8 cellular contexts compared by ENCODE assay signal in the genomic region with DNA sequence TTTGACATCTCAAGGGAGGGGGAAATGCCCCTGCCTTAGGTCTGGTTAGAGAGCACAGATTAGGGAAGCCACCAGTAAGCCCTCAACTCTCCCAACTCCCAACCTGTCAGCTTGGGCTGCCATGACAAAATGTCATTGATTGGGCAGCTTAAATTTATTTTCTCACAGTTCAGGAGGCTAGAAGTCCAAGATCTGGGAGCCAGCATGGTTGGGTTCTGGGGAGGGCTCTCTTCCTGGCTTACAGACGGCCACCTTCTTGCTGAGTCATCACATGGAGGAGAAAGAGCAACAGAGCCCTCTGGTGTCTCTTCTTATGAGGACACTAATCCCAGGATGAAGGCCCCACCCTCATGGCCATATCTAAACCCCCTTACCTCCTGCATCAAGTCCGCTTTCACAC. TPM values are rescaled to one million over a fixed set of nuclear protein-coding genes. Genes with fewer than 3 reads are reported as not detected.
A peak's percentile ranks its signal among the peaks of the same experiment; 100 is the strongest.
DNase-seq lines count a peak whose midpoint lies in the region; ATAC-seq, FAIRE-seq and TF ChIP-seq lines count a peak whose summit lies in the region.

No MANE protein-coding gene starts in this region.

- no peaks in the 10 kb centered on the region for H3K23me2 ChIP-seq in H1 (ENCODE audit: low read depth, low read length)

- H3K23ac ChIP-seq in H1 (ENCODE audit: insufficient read length): no peak overlapping the region

- peak overlapping the region; percentile 96 for H2BK20ac ChIP-seq in H1 (ENCODE audit: low read length)

- no peaks in the 10 kb centered on the region for H3K27me3 ChIP-seq in GM06990 (replicated peaks; ENCODE audit: control insufficient read depth, insufficient read depth, low read length)
- H3K27me3 ChIP-seq in HUES48 (ENCODE audit: control insufficient read depth, insufficient read depth, low read length): no peaks in the 10 kb centered on the region
- no peaks in the 10 kb centered on the region; a peak in 1 of 7 replicates for H3K27me3 ChIP-seq in H1 (replicated peaks in 1 of 4; ENCODE audit: control insufficient read depth in 3 of 4, extremely low read depth in 1 of 4, insufficient read depth in 3 of 4, low read length in 3 of 4)

- H3K4me1 Mint-ChIP-seq in osteocyte (ENCODE audit: unreplicated experiment): peaks cover 51% of the 10 kb centered on the region

- POLR2A ChIA-PET in H1 (lab: Charles Lee; ENCODE audit: partially characterized antibody): interaction anchor here (0.6 to 1.2 kb wide), 2 partner anchors 31 to 85 kb away, joined by 3 to 4 read pairs; a partner anchor contains a TSS

- no peak overlapping the region for H3K4me2 ChIP-seq in H1 (ENCODE audit: insufficient read depth in 1 of 2, low read depth in 2 of 2, low read length in 2 of 2)

- H4K91ac ChIP-seq in H1 (replicated peaks; ENCODE audit: insufficient read length, low read length): peak overlapping the region; percentile 98

- no peaks in the 10 kb centered on the region for H3K36me3 ChIP-seq in GM06990 (ENCODE audit: control insufficient read depth, insufficient read depth, low read length)
- H3K36me3 ChIP-seq in HUES48 (ENCODE audit: control insufficient read depth, insufficient read depth, low read length): no peaks in the 10 kb centered on the region
- H3K36me3 ChIP-seq in H1 (ENCODE audit: control insufficient read depth in 2 of 4, insufficient read depth in 4 of 4, low read length in 3 of 4): no peaks in the 10 kb centered on the region

- peak overlapping the region; percentile 95; the same call in 1 of the 2 replicates for H2BK5ac ChIP-seq in H1 (ENCODE audit: low read depth, low read length)

- H3K27ac ChIP-seq in HUES48 (ENCODE audit: low read depth, low read length): peak overlapping the region; percentile 28
- H3K27ac ChIP-seq in H1 (ENCODE audit: low read depth, low read length): peak overlapping the region; percentile 37; the same call in 1 of the 2 replicates

- no peak overlapping the region for H4K5ac ChIP-seq in H1 (ENCODE audit: insufficient read length, low read depth, low read length)

- H3K9ac ChIP-seq in HUES48 (ENCODE audit: low read depth, low read length) (no peak overlapping the region; the same call in 1 of the 2 replicates), H1 (replicated peaks in 1 of 4; ENCODE audit: extremely low read depth in 1 of 4, low read depth in 3 of 4, low read length in 3 of 4) (no peak overlapping the region)

- ATAC-seq in GM18505 (IDR thresholded peaks at IDR 0.05; ENCODE audit: unreplicated experiment): no peak

- peak overlapping the region; percentile 91 for H3K18ac ChIP-seq in H1 (ENCODE audit: extremely low read depth, low read length)

- no peak overlapping the region for H3K56ac ChIP-seq in H1 (replicated peaks; ENCODE audit: insufficient read length, low read depth, low read length)

- no peak overlapping the region for H3K14ac ChIP-seq in H1 (ENCODE audit: insufficient read length)

- no peak overlapping the region for H3K4me3 ChIP-seq in GM06990 (replicated peaks; ENCODE audit: low read depth, low read length)
- no peak overlapping the region for H3K4me3 ChIP-seq in HUES48 (ENCODE audit: low read depth, low read length)
- no peak overlapping the region for H3K4me3 ChIP-seq in H1 (ENCODE audit: extremely low read depth in 1 of 4, insufficient read depth in 2 of 4, low read depth in 3 of 4, low read length in 4 of 4)

- H3K36me3 Mint-ChIP-seq in osteocyte (ENCODE audit: unreplicated experiment): no peaks in the 10 kb centered on the region

- H3K79me2 ChIP-seq in H1 (ENCODE audit: control insufficient read depth in 1 of 2, insufficient read depth in 2 of 2, low read length in 2 of 2): no peaks in the 10 kb centered on the region

- TF ChIP-seq POLR2A in H1 (IDR thresholded peaks at IDR 0.05; ENCODE audit: control extremely low read depth in 1 of 2, low read depth in 2 of 2, low read length in 2 of 2) (no peak), GM18505 (IDR thresholded peaks at IDR 0.05; ENCODE audit: borderline replicate concordance, extremely low read depth, insufficient read depth, insufficient read length) (no peak)

- peak overlapping the region; percentile 96 for H2BK120ac ChIP-seq in H1 (replicated peaks; ENCODE audit: low read depth, low read length)

- no peak for FAIRE-seq in H1 (lab: Jason Lieb, UNC)

- 46% methylated on average over 2 of the region's 2 CpGs; no CpG with 5 or more reads in 1 of the 2 experiments for WGBS in H1 (ENCODE audit: extremely low coverage in 1 of 2, insufficient coverage in 1 of 2, insufficient read length in 1 of 2, insufficient replicate concordance in 2 of 2, low coverage in 1 of 2, low lambda C conversion rate in 2 of 2, missing lambda C conversion rate in 1 of 2), 2 experiments

- H3K9me3 ChIP-seq in HUES48 (ENCODE audit: control insufficient read depth, insufficient read depth, low read length) (peaks cover 3% of the 10 kb centered on the region; the same call in 1 of the 2 replicates), H1 (ENCODE audit: insufficient read depth in 2 of 2, low read depth in 1 of 2, low read length in 1 of 2) (no peaks in the 10 kb centered on the region)

- TF ChIP-seq RAD21 in H1 (IDR thresholded peaks at IDR 0.05 in 1 of 2, conservative IDR thresholded peaks at IDR 0.05 in 1 of 2; ENCODE audit: low read depth in 2 of 2, low read length in 2 of 2): peak; percentile 86 to 90

- H2BK15ac ChIP-seq in H1 (ENCODE audit: low read length): no peak overlapping the region; the same call in 1 of the 2 replicates

- H2AK5ac ChIP-seq in H1 (ENCODE audit: low read depth, low read length): no peak overlapping the region

- peak; percentile 56 for TF ChIP-seq CTCF in GM06990 (IDR thresholded peaks at IDR 0.05; ENCODE audit: insufficient read depth, low read length, poor library complexity, severe bottlenecking)
- peak; percentile 21 to 77 (median 66) for TF ChIP-seq CTCF in H1 (IDR thresholded peaks at IDR 0.05; ENCODE audit: control extremely low read depth in 1 of 3, insufficient read depth in 1 of 3, low read depth in 1 of 3, low read length in 3 of 3)
- TF ChIP-seq CTCF in osteocyte (IDR thresholded peaks at IDR 0.05): peak; percentile 73

- H3K4me1 ChIP-seq in HUES48 (ENCODE audit: control insufficient read depth, insufficient read depth, low read length) (no peaks in the 10 kb centered on the region), H1 (replicated peaks in 1 of 4; ENCODE audit: control insufficient read depth in 3 of 4, insufficient read depth in 4 of 4, low read length in 3 of 4) (peaks cover 0 to 4% (median 1%) of the 10 kb centered on the region in 4 experiments; a peak in 1 of 7 replicates)

- no peaks in the 10 kb centered on the region for H4K20me1 ChIP-seq in H1 (replicated peaks in 1 of 2; ENCODE audit: control insufficient read depth in 1 of 2, insufficient read depth in 2 of 2, low read length in 2 of 2)

- no peak overlapping the region for H3K4me3 Mint-ChIP-seq in osteocyte (ENCODE audit: unreplicated experiment)

- peak overlapping the region; percentile 73 for H3K27ac Mint-ChIP-seq in osteocyte (ENCODE audit: unreplicated experiment)

- H2BK12ac ChIP-seq in H1 (ENCODE audit: low read depth, low read length): peak overlapping the region; percentile 86

- H3K27me3 Mint-ChIP-seq in osteocyte (ENCODE audit: unreplicated experiment): no peaks in the 10 kb centered on the region

- no peak for DNase-seq in GM06990 (ENCODE audit: extremely low read depth, insufficient read length)
- DNase-seq in UCSD-AML1 (lab: John Stamatoyannopoulos, UW; ENCODE audit: unreplicated experiment): peak; percentile 57
- DNase-seq in H1 (ENCODE audit: low read depth in 1 of 2, low spot score in 2 of 2): peak in 1 of 2 experiments; percentile 58
- DNase-seq in osteocyte (ENCODE audit: extremely low spot score, unreplicated experiment): no peak
- DNase-seq in NCI-H1092 treated with DMSO at 0.1 percent for 48 hours (lab: John Stamatoyannopoulos, UW): no peak
- no peak for DNase-seq in DMS79 treated with DMSO at 0.1 percent for 48 hours (lab: John Stamatoyannopoulos, UW)

- H3K9me3 Mint-ChIP-seq in osteocyte (ENCODE audit: unreplicated experiment): peaks cover 4% of the 10 kb centered on the region

- H2AFZ ChIP-seq in H1 (ENCODE audit: low read length): peak overlapping the region; percentile 89

- H3K4ac ChIP-seq in H1 (replicated peaks; ENCODE audit: insufficient read length, low read depth, low read length): peak overlapping the region; percentile 1

- CTCF ChIA-PET in H1 (lab: Charles Lee; ENCODE audit: partially characterized antibody): interaction anchor here (0.7 to 7.6 kb wide), 12 partner anchors 13 to 84 kb away, joined by 3 to 67 read pairs (median 4); a partner anchor contains a TSS

- no peaks in the 10 kb centered on the region for H3K79me1 ChIP-seq in H1 (ENCODE audit: low read depth, low read length)

- H4K8ac ChIP-seq in H1 (ENCODE audit: extremely low read depth, insufficient read depth, low read length): no peak overlapping the region; the same call in 1 of the 2 replicates

- TF ChIP-seq EP300 in H1 (IDR thresholded peaks at IDR 0.05; ENCODE audit: borderline replicate concordance in 1 of 2, low read depth in 2 of 2, low read length in 2 of 2): no peak

TF ChIP-seq in H1, 55 proteins besides CTCF, POLR2A, EP300 and RAD21 (continues in another document):
- TF ChIP-seq TAF1 (IDR thresholded peaks at IDR 0.05; ENCODE audit: low read depth, low read length) (no peak), JUND (IDR thresholded peaks at IDR 0.05; ENCODE audit: low read length) (peak; percentile 93), SIX5 (IDR thresholded peaks at IDR 0.05; ENCODE audit: low read depth, low read length) (no peak), RXRA (IDR thresholded peaks at IDR 0.05; ENCODE audit: insufficient read depth, low read depth, low read length) (no peak)

RNA-seq across cellular contexts. Expression of a gene that starts 24.2 kb away (rescaled TPM):
- 11.9 and 14.5 TPM in 2 replicates for total RNA-seq in H1 (2021; fragmentation: NEBNext Ultra II Directional; extraction: Animal tissue kit (Norgen Biotek cat#: 25700))
- polyA plus RNA-seq in H1 (2011; rRNA removed): 10.7 and 14.6 TPM in 2 replicates
- polyA plus RNA-seq in H1 (2011; cell fraction: cytosol; rRNA removed): 10.5 TPM
- polyA plus RNA-seq in H1 (2011; cell fraction: nucleus; rRNA removed): 12.9 TPM
- polyA plus RNA-seq in H1 (2012, experiment 1 of 2): 9.6 to 12.2 TPM (median 10.7 TPM) in 4 replicates
- polyA plus RNA-seq in H1 (2012, experiment 2 of 2): 10.7 TPM
- polyA plus RNA-seq in H1 (2013, experiment 1 of 2): 8.8 TPM
- 8.9 TPM for polyA plus RNA-seq in H1 (2013, experiment 2 of 2)
- 3.7 and 3.8 TPM in 2 replicates for polyA minus RNA-seq in H1 (2011; rRNA and poly(A)+ RNA removed)
- 5.4 TPM for polyA minus RNA-seq in H1 (2011; cell fraction: cytosol; rRNA and poly(A)+ RNA removed)
- polyA minus RNA-seq in H1 (2011; cell fraction: nucleus; rRNA and poly(A)+ RNA removed): 7.5 TPM
- 40.0 and 42.7 TPM in 2 replicates for total RNA-seq in osteocyte

RNA-seq across cellular contexts. Expression of a gene that starts 25.6 kb away (rescaled TPM):
- 11.1 and 12.0 TPM in 2 replicates for total RNA-seq in H1 (2021; fragmentation: NEBNext Ultra II Directional; extraction: Animal tissue kit (Norgen Biotek cat#: 25700))
- 18.4 and 21.8 TPM in 2 replicates for polyA plus RNA-seq in H1 (2011; rRNA removed)
- 16.3 TPM for polyA plus RNA-seq in H1 (2011; cell fraction: cytosol; rRNA removed)
- 15.9 TPM for polyA plus RNA-seq in H1 (2011; cell fraction: nucleus; rRNA removed)
- polyA plus RNA-seq in H1 (2012, experiment 1 of 2): 5.3 to 10.2 TPM (median 9.3 TPM) in 4 replicates
- polyA plus RNA-seq in H1 (2012, experiment 2 of 2): 11.5 TPM
- polyA plus RNA-seq in H1 (2013, experiment 1 of 2): 6.0 TPM
- polyA plus RNA-seq in H1 (2013, experiment 2 of 2): 5.8 TPM
- 6.3 and 6.7 TPM in 2 replicates for polyA minus RNA-seq in H1 (2011; rRNA and poly(A)+ RNA removed)
- polyA minus RNA-seq in H1 (2011; cell fraction: cytosol; rRNA and poly(A)+ RNA removed): 11.9 TPM
- 18.6 TPM for polyA minus RNA-seq in H1 (2011; cell fraction: nucleus; rRNA and poly(A)+ RNA removed)
- 27.3 and 36.1 TPM in 2 replicates for total RNA-seq in osteocyte
